ENCODE assay signal across 16 cellular contexts in the genomic region with DNA sequence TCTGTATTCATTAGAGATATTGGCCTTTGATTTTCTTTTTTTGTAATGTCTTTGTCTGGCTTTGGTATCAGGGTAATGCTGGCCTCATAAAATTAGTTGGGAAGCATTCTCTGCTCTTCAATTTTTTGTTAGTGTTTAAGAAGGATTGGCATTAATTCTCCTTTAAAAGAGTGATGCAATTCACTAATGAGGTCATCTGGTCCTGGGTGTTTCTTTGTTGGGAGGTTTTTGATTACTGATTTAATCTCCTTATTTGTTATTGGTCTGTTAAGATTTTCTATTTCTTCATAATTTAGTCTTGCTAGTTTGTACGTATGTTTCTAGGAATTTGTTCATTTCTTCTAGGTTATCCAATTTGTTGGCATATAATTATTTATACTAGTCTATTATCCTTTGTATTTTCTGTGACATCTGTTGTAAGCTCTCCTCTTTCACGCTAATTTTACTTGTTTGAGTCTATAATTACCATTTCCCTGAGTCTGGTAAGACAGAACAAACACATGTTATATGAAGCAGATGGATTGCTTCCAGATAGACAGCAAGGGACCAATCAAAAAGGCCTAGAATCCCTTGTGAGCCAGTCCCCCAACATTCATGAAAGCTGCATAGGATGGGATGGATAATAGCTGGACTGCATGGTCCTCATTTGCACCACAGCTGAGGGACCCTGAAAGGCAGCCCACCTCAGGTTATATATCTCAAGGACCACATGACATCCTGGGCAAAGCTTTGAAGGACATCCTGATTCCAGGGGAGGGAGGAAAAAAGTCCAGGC.
"Had no signal": no experiment of that assay in that cellular context is flagged by ENCODE, and none has a peak within 500 bp of the region (broad histone marks: within the 10 kb centered on the region; RNA-seq: fewer than 3 reads in every experiment).

No MANE protein-coding gene starts in this region.

- H3K4me1 Mint-ChIP-seq: nephron progenitor cell had no signal

- H3K27me3 ChIP-seq: adrenal gland, colonic mucosa, suprapubic skin had no signal

- H3K4me3 Mint-ChIP-seq: nephron progenitor cell, type B pancreatic cell had no signal

- H3K36me3 Mint-ChIP-seq: type B pancreatic cell had no signal

- H3K4me3 ChIP-seq: adrenal gland, colonic mucosa, psoas muscle, suprapubic skin had no signal

- H3K27ac ChIP-seq: adrenal gland, colonic mucosa, psoas muscle, suprapubic skin had no signal

- H3K27ac Mint-ChIP-seq: activated T-helper 2 cell treated with anti-CD3 and anti-CD28 coated beads, Interferon-gamma antibody, Interleukin-2, Interleukin-4, amounts not matched to agents 10 μg/mL and 5 μg/mL and 100 μg/mL, durations not matched to agents 14 hours and 24 hours and 36 hours; nephron progenitor cell; type B pancreatic cell had no signal

- H3K9me3 ChIP-seq: adrenal gland, colonic mucosa, psoas muscle, suprapubic skin had no signal

- H3K36me3 ChIP-seq: adrenal gland, colonic mucosa, suprapubic skin had no signal

- DNase-seq: activated CD4-positive, alpha-beta T cell treated with anti-CD3 and anti-CD28 coated beads, Interleukin-2, amount 50 U/mL, for 1 hour; activated CD4-positive, CD25-positive, alpha-beta regulatory T cell; activated naive CD4-positive, alpha-beta T cell treated with anti-CD3 and anti-CD28 coated beads, Interleukin-2, amount 50 U/mL, for 16 hours; activated T-cell treated with anti-CD3 and anti-CD28 coated beads for 4 hours; adrenal gland; caudate nucleus; colonic mucosa; hippocampal formation; kidney glomerular epithelial cell; nephron progenitor cell; psoas muscle; stimulated activated CD4-positive, alpha-beta T cell treated with anti-CD3 and anti-CD28 coated beads, Interleukin-12 subunit alpha, Interleukin-12 subunit beta, amount 100 ng/mL, for 4 hours; stimulated activated naive CD8-positive, alpha-beta T cell treated with anti-CD3 and anti-CD28 coated beads, Interleukin-15, Interleukin-2, amounts not matched to agents 100 U/mL and 50 U/mL, for 24 hours had no signal

- ATAC-seq: psoas muscle; stimulated activated naive CD8-positive, alpha-beta T cell treated with anti-CD3 and anti-CD28 coated beads, Interleukin-15, Interleukin-2, amounts not matched to agents 100 U/mL and 50 U/mL, for 24 hours had no signal

- H3K27me3 Mint-ChIP-seq: type B pancreatic cell had no signal

- H3K4me1 ChIP-seq: adrenal gland, colonic mucosa, psoas muscle, suprapubic skin had no signal
